ENCODE assay signal across 17 cellular contexts in genomic region chr3:89504432-89504831, GRCh38.
"Had no signal": no experiment of that assay in that cellular context is flagged by ENCODE, and none has a peak within 500 bp of the region (broad histone marks: within the 10 kb centered on the region; RNA-seq: fewer than 3 reads in every experiment).

No MANE protein-coding gene starts in this region.

- DNase-seq: activated CD4-positive, alpha-beta T cell treated with anti-CD3 and anti-CD28 coated beads for 36 hours; activated CD4-positive, alpha-beta T cell treated with anti-CD3 and anti-CD28 coated beads, Interleukin-2, amount 50 U/mL, for 48 hours; foreskin keratinocyte; head of caudate nucleus; left lung; mammary epithelial cell; midbrain; nucleus accumbens; stimulated activated CD4-positive, alpha-beta T cell treated with anti-CD3 and anti-CD28 coated beads, Interleukin-12 subunit alpha, Interleukin-12 subunit beta, amount 100 ng/mL, for 4 hours; stimulated activated CD4-positive, alpha-beta T cell treated with anti-CD3 and anti-CD28 coated beads, Interleukin-1b, Interleukin-23, amount 100 ng/mL, for 48 hours; stimulated activated CD8-positive, alpha-beta memory T cell treated with anti-CD3 and anti-CD28 coated beads, Interleukin-4, amount 100 ng/mL, for 48 hours; stimulated activated naive CD4-positive, alpha-beta T cell treated with Interleukin-2 at 50 U/mL for 16 hours; thyroid gland had no signal

- H3K27me3 Mint-ChIP-seq: activated CD4-positive, alpha-beta T cell treated with anti-CD3 and anti-CD28 coated beads for 36 hours; activated naive CD8-positive, alpha-beta T cell had no signal

- H3K4me3 ChIP-seq: left lung, thyroid gland had no signal

- ATAC-seq: activated CD4-positive, alpha-beta T cell treated with anti-CD3 and anti-CD28 coated beads for 36 hours; foreskin keratinocyte; left lung; WTC11 had no signal

- FAIRE-seq: colon had no signal

- H3K9me3 ChIP-seq: left lung, thyroid gland had no signal

- H3K36me3 Mint-ChIP-seq: activated naive CD8-positive, alpha-beta T cell; WTC11 had no signal

- H3K27ac Mint-ChIP-seq: activated CD4-positive, alpha-beta T cell treated with anti-CD3 and anti-CD28 coated beads for 36 hours; activated naive CD8-positive, alpha-beta T cell; nephron; WTC11 had no signal

- H3K4me3 Mint-ChIP-seq: activated CD4-positive, alpha-beta T cell treated with anti-CD3 and anti-CD28 coated beads for 36 hours; activated naive CD8-positive, alpha-beta T cell; nephron; WTC11 had no signal

- H3K9me3 Mint-ChIP-seq: nephron had no signal

- H3K4me1 ChIP-seq: foreskin keratinocyte, left lung, thyroid gland had no signal

- H3K4me1 Mint-ChIP-seq: activated CD4-positive, alpha-beta T cell treated with anti-CD3 and anti-CD28 coated beads for 36 hours; nephron; WTC11 had no signal

- H3K27me3 ChIP-seq: foreskin keratinocyte, left lung, thyroid gland had no signal

- H3K36me3 ChIP-seq: left lung, thyroid gland had no signal

- H3K27ac ChIP-seq: foreskin keratinocyte, left lung, thyroid gland had no signal
